ENCODE assay signal across 9 cellular contexts in the genomic region with DNA sequence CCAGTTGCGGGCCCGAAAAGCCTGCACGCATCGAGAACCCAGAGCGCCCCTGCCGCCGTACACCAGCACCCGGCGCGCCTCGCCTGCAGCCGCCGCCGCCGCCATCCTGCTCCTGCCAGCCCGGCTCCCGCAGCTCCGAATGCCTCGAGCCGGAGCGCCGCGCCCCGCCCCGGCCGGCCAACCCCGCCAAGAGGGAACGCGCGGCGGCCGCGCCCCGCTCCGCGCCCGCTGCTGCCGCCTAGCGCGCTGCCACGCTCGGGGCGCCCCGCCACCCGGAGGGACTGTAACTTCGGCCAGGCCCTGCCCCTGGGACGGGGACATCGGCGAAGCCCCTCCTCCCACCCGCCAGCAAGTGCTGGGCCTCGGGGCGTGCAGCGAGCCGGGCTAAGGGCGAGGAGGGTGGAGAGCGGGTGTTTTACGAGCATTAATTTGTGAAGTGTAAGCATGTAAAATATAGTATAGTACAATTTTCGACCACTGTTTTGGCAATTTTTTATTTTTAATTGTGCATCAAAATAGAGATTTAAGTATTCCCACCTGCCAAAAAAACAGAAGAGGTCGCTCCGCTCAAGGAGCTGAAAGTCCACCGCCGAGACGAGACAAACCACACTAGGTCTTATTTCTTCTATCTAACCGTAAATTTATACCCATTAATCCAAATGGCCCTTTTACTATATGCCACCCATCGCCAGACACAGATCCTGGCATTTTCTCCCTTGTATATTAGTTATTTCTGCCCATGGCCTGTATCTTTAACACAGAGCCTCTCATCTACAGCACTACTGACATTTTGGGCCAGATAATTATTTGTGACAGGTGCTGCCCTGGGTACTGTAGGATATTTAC. TPM values are rescaled to one million over a fixed set of nuclear protein-coding genes. Genes with fewer than 3 reads are reported as not detected.
A peak's percentile ranks its signal among the peaks of the same experiment; 100 is the strongest.
DNase-seq lines count a peak whose midpoint lies in the region; ATAC-seq, FAIRE-seq and TF ChIP-seq lines count a peak whose summit lies in the region.
"Had no signal": no experiment of that assay in that cellular context is flagged by ENCODE, and none has a peak within 500 bp of the region (broad histone marks: within the 10 kb centered on the region; RNA-seq: fewer than 3 reads in every experiment).

QDPR (minus strand) TSS at position 141 of the 846 bp plus-strand sequence; CDS start at position 105, 36 bp downstream.

- FAIRE-seq in small intestine (lab: Jason Lieb, UNC), result no peak
- FAIRE-seq: A204.1 had no signal

- H3K27ac ChIP-seq in VCaP, result peak within 1 kb of the TSS; percentile 81
- H3K27ac ChIP-seq in small intestine (ENCODE audit: low read depth in 1 of 2, low read length in 1 of 2), result peak within 1 kb of the TSS; percentile 24 to 76

- DNase-seq in DMS79 treated with DMSO at 0.1 percent for 48 hours (lab: John Stamatoyannopoulos, UW), result peak; percentile 35
- DNase-seq in DMS79 (lab: John Stamatoyannopoulos, UW), result no peak
- DNase-seq in NCI-H1092 (lab: John Stamatoyannopoulos, UW), result peak; percentile 70
- DNase-seq in T47D (ENCODE audit: low read depth in 1 of 2, low spot score in 1 of 2), result peak; percentile 59 to 76
- DNase-seq in iPS-NIHi11 (ENCODE audit: low spot score), result peak; percentile 92
- peak; percentile 75 for DNase-seq in small intestine

- H3K27me3 ChIP-seq in small intestine (ENCODE audit: control insufficient read depth in 2 of 2, insufficient read depth in 2 of 2, low read length in 2 of 2), result no peaks in the 10 kb centered on the region

- peaks cover 3 to 5% of the 10 kb centered on the region in 2 donors for H3K4me1 ChIP-seq in small intestine (ENCODE audit: control insufficient read depth in 2 of 2, insufficient read depth in 1 of 2, low read depth in 1 of 2, low read length in 1 of 2)

- no peaks in the 10 kb centered on the region for H3K36me3 ChIP-seq in small intestine (ENCODE audit: control insufficient read depth in 2 of 2, insufficient read depth in 2 of 2, low read length in 2 of 2)

- peak within 1 kb of the TSS; percentile 60 to 70 for H3K4me3 ChIP-seq in small intestine (ENCODE audit: low read depth in 1 of 2, low read length in 2 of 2)

- WGBS in small intestine, 3 donors, result 2% methylated on average over 35 to 65 of the region's 65 CpGs

- no peaks in the 10 kb centered on the region for H3K9me3 ChIP-seq in small intestine (ENCODE audit: control insufficient read depth, low read depth)

- ATAC-seq in HG02610 (IDR thresholded peaks at IDR 0.05; ENCODE audit: unreplicated experiment), result peak; percentile 96

- in situ Hi-C loops in T47D (cut with HindIII; ENCODE audit: low pct_unique_long_range_greater_than_20kb, low sequenced_read_pairs), result no loop called here

- TF ChIP-seq CTCF in VCaP (conservative IDR thresholded peaks at IDR 0.05), result peak; percentile 86

RNA-seq across cellular contexts. Expression of gene QDPR, which starts in this region (rescaled TPM):
- polyA plus RNA-seq in small intestine, result 10 to 100 TPM; 31.6 to 40.9 (median 37.1) TPM
